ENCODE assay signal across 16 cellular contexts in the genomic region with DNA sequence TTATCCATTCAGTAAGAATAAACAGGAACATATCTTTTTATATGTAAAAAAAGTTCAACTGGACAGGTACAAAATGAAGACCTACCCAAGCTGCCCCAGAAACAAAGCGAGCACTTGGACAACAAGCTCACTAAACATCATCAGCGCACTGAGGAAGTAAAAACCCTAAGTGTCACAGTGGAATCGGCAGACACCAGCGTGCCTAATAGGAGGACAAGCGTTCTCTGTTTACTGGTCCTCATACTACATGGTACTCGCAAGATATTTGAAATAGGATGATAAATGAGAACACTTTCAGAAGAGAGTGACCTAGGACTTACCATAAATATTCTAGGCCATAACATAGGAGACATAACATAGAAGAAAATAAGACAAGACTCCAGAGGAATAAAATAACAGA.
"Had no signal": no experiment of that assay in that cellular context is flagged by ENCODE, and none has a peak within 500 bp of the region (broad histone marks: within the 10 kb centered on the region; RNA-seq: fewer than 3 reads in every experiment).

No MANE protein-coding gene starts in this region.

- H3K36me3 Mint-ChIP-seq: natural killer cell; stimulated activated effector memory CD8-positive, alpha-beta T cell treated with anti-CD3 and anti-CD28 coated beads, Interleukin-12 subunit alpha, Interleukin-12 subunit beta, amount 100 ng/mL, for 72 hours had no signal

- H3K36me3 ChIP-seq: esophagus muscularis mucosa, gastroesophageal sphincter had no signal

- H3K9me3 ChIP-seq: esophagus muscularis mucosa, gastroesophageal sphincter, mucosa of descending colon had no signal

- ATAC-seq: effector memory CD8-positive, alpha-beta T cell; gastroesophageal sphincter; mucosa of descending colon; natural killer cell; right cardiac atrium; stimulated activated effector memory CD8-positive, alpha-beta T cell treated with anti-CD3 and anti-CD28 coated beads, Interleukin-12 subunit alpha, Interleukin-12 subunit beta, amount 100 ng/mL, for 72 hours; stimulated activated naive CD8-positive, alpha-beta T cell treated with anti-CD3 and anti-CD28 coated beads, Interleukin-15, Interleukin-2, amounts not matched to agents 100 U/mL and 50 U/mL, for 24 hours had no signal

- H3K27ac Mint-ChIP-seq: effector memory CD8-positive, alpha-beta T cell; natural killer cell; stimulated activated effector memory CD8-positive, alpha-beta T cell treated with anti-CD3 and anti-CD28 coated beads, Interleukin-12 subunit alpha, Interleukin-12 subunit beta, amount 100 ng/mL, for 72 hours had no signal

- H3K4me1 Mint-ChIP-seq: central memory CD8-positive, alpha-beta T cell; natural killer cell; neural crest cell; stimulated activated effector memory CD8-positive, alpha-beta T cell treated with anti-CD3 and anti-CD28 coated beads, Interleukin-12 subunit alpha, Interleukin-12 subunit beta, amount 100 ng/mL, for 72 hours had no signal

- DNase-seq: effector memory CD8-positive, alpha-beta T cell; foreskin fibroblast; mucosa of descending colon; natural killer cell; right cardiac atrium; small intestine; stimulated activated CD4-positive, alpha-beta T cell treated with anti-CD3 and anti-CD28 coated beads, Interleukin-12 subunit alpha, Interleukin-12 subunit beta, amount 100 ng/mL, for 4 hours; stimulated activated CD8-positive, alpha-beta memory T cell treated with anti-CD3 and anti-CD28 coated beads, Interleukin-4, amount 100 ng/mL, for 48 hours; stimulated activated naive CD8-positive, alpha-beta T cell treated with anti-CD3 and anti-CD28 coated beads, Interleukin-15, Interleukin-2, amounts not matched to agents 100 U/mL and 50 U/mL, for 24 hours; trophoblast cell had no signal

- H3K4me3 Mint-ChIP-seq: central memory CD8-positive, alpha-beta T cell; effector memory CD8-positive, alpha-beta T cell; natural killer cell; neural crest cell; stimulated activated effector memory CD8-positive, alpha-beta T cell treated with anti-CD3 and anti-CD28 coated beads, Interleukin-12 subunit alpha, Interleukin-12 subunit beta, amount 100 ng/mL, for 72 hours had no signal

- H3K9me3 Mint-ChIP-seq: central memory CD8-positive, alpha-beta T cell; effector memory CD8-positive, alpha-beta T cell; natural killer cell; stimulated activated effector memory CD8-positive, alpha-beta T cell treated with anti-CD3 and anti-CD28 coated beads, Interleukin-12 subunit alpha, Interleukin-12 subunit beta, amount 100 ng/mL, for 72 hours had no signal

- H3K4me3 ChIP-seq: esophagus muscularis mucosa, gastroesophageal sphincter, mucosa of descending colon had no signal

- H3K27ac ChIP-seq: epithelial cell of prostate, esophagus muscularis mucosa, gastroesophageal sphincter had no signal

- H3K27me3 ChIP-seq: esophagus muscularis mucosa, gastroesophageal sphincter had no signal
